ENCODE assay signal across 27 cellular contexts in the genomic region with DNA sequence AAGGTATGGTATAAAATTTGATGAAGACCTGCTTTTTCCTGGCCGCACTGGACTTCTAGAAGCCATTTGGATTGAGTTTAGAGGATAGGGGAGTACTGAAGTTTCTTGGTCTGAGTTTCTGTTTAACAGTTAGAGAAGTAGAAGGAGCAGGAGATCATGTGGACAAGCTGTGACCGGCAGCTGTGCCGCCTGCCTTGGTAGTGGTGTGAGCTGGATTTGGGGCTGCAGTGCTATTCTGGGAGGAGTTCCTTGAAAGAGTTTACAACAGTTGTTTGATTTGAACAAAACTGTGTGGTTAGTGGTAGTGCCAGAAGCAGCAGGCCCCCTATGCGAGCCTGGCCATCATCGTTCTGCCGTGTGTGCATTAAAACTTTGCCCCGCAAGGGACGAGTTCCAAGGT.
"Had no signal": no experiment of that assay in that cellular context is flagged by ENCODE, and none has a peak within 500 bp of the region (broad histone marks: within the 10 kb centered on the region; RNA-seq: fewer than 3 reads in every experiment).

No MANE protein-coding gene starts in this region.

- H3K27me3 ChIP-seq: adrenal gland, breast epithelium, Peyer's patch, SJCRH30 had no signal

- H3K4me3 Mint-ChIP-seq: activated CD8-positive, alpha-beta T cell treated with anti-CD3 and anti-CD28 coated beads, Interleukin-2, amount 10 ng/mL, durations not matched to agents 7 days and 5 days; activated naive CD8-positive, alpha-beta T cell treated with anti-CD3 and anti-CD28 coated beads, Interleukin-2, amount 10 ng/mL, durations not matched to agents 7 days and 5 days; T-helper 1 cell treated with Interleukin-12 subunit alpha and Interleukin-12 subunit beta and Interleukin-4 antibody, amounts not matched to agents 30 μg/mL and 1 μg/mL, for 36 hours; WTC11 had no signal

- H3K9me3 ChIP-seq: adrenal gland, SJCRH30 had no signal

- H3K27ac Mint-ChIP-seq: activated CD8-positive, alpha-beta T cell treated with anti-CD3 and anti-CD28 coated beads, Interleukin-2, amount 10 ng/mL, durations not matched to agents 7 days and 5 days; activated naive CD8-positive, alpha-beta T cell treated with anti-CD3 and anti-CD28 coated beads, Interleukin-2, amount 10 ng/mL, durations not matched to agents 7 days and 5 days; T-helper 1 cell treated with Interleukin-12 subunit alpha and Interleukin-12 subunit beta and Interleukin-4 antibody, amounts not matched to agents 30 μg/mL and 1 μg/mL, for 36 hours; WTC11 had no signal

- H3K4me1 Mint-ChIP-seq: activated naive CD8-positive, alpha-beta T cell treated with anti-CD3 and anti-CD28 coated beads, Interleukin-2, amount 10 ng/mL, durations not matched to agents 7 days and 5 days had no signal

- DNase-seq: activated CD4-positive, alpha-beta T cell treated with anti-CD3 and anti-CD28 coated beads for 48 hours; activated CD4-positive, alpha-beta T cell treated with anti-CD3 and anti-CD28 coated beads, Interleukin-2, amount 50 U/mL, for 4 hours; activated CD4-positive, CD25-positive, alpha-beta regulatory T cell treated with anti-CD3 and anti-CD28 coated beads, Interleukin-2, amount 50 U/mL, for 72 hours; activated CD8-positive, alpha-beta memory T cell treated with anti-CD3 and anti-CD28 coated beads, Interleukin-2, amount 50 U/mL, for 48 hours; activated CD8-positive, alpha-beta T cell treated with anti-CD3 and anti-CD28 coated beads, Interleukin-2, amount 10 ng/mL, durations not matched to agents 7 days and 5 days; activated naive CD4-positive, alpha-beta T cell treated with anti-CD3 and anti-CD28 coated beads, Interleukin-2, amount 50 U/mL, for 16 hours; activated naive CD8-positive, alpha-beta T cell treated with anti-CD3 and anti-CD28 coated beads, Interleukin-2, amount 10 ng/mL, durations not matched to agents 7 days and 5 days; activated T-cell treated with anti-CD3 and anti-CD28 coated beads, Interleukin-2, amount 50 U/mL, for 1 hour; adrenal gland; aorta; Karpas-422; MM.1S; NCI-H1105 treated with DMSO at 0.1 percent for 48 hours; NCI-H1436 treated with DMSO at 0.1 percent for 48 hours; NCI-H187; NCI-H2081; NCI-H446; NCI-H524; Peyer's patch; Right ventricle myocardium superior; SJCRH30; SK-N-SH had no signal

- H3K4me1 ChIP-seq: adrenal gland, breast epithelium, Peyer's patch, SJCRH30 had no signal

- ATAC-seq: activated CD8-positive, alpha-beta T cell treated with anti-CD3 and anti-CD28 coated beads, Interleukin-2, amount 10 ng/mL, durations not matched to agents 7 days and 5 days; K562; WTC11 had no signal

- H3K9ac ChIP-seq: SK-N-SH had no signal

- H3K4me3 ChIP-seq: adrenal gland, breast epithelium, K562, Peyer's patch, SJCRH30 had no signal

- H3K36me3 ChIP-seq: adrenal gland, breast epithelium, Peyer's patch, SJCRH30 had no signal

- H3K4me2 ChIP-seq: SK-N-SH had no signal

- H3K27ac ChIP-seq: adrenal gland, breast epithelium, Peyer's patch, RWPE1, SJCRH30 had no signal
